In the genomic region with DNA sequence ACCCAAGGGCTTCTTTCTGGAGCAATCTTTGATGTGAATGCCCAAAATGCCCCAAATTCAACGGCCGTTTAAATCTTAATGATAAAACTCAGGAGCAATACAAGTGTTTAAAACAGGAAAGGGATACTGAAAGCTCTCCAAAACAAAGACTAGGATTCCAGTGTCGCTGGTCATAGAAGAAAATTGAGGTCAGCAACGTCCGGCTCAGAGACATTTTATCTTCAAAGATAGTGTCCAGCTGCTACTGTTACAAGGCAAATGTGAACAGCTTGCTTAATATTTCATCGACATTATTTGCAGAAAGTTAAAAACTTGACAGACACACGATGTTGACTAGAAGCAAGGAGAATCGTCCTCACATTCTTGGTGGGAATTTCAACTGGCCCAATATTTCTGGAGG, we compare ENCODE assay signal across 23 cellular contexts. TPM values are rescaled to one million over a fixed set of nuclear protein-coding genes. Genes with fewer than 3 reads are reported as not detected.
"Had no signal": no experiment of that assay in that cellular context is flagged by ENCODE, and none has a peak within 500 bp of the region (broad histone marks: within the 10 kb centered on the region; RNA-seq: fewer than 3 reads in every experiment).

No MANE protein-coding gene starts in this region.

- H3K4me1 ChIP-seq: SJSA1 had no signal

- H3K9me3 ChIP-seq: SJSA1 had no signal

- H3K27ac ChIP-seq: RWPE1, SJSA1, SK-N-MC had no signal

- ATAC-seq: Panc1, PC-3 had no signal

- H3K36me3 ChIP-seq: MG63, SJSA1 had no signal

- H3K4me3 ChIP-seq: MG63, SJSA1, SK-N-MC had no signal

- DNase-seq: IMR-90, Karpas-422, KG1, MG63, NCI-H1092 treated with DMSO at 0.1 percent for 48 hours, NCI-H1436, NCI-H187, NCI-H2029, NCI-H2081 treated with DMSO at 0.1 percent for 48 hours, NCI-H2171, NCI-H226, NCI-H446, NCI-H510A, NCI-H524 treated with DMSO at 0.1 percent for 48 hours, NCI-H69, NCI-H774, PC-3, SIG-M5 had no signal

RNA-seq across cellular contexts. Expression of a gene that starts 15.4 kb away (rescaled TPM):
- total RNA-seq: OCI-LY7 had no signal
